ENCODE assay signal across 1 cellular context in the genomic region with DNA sequence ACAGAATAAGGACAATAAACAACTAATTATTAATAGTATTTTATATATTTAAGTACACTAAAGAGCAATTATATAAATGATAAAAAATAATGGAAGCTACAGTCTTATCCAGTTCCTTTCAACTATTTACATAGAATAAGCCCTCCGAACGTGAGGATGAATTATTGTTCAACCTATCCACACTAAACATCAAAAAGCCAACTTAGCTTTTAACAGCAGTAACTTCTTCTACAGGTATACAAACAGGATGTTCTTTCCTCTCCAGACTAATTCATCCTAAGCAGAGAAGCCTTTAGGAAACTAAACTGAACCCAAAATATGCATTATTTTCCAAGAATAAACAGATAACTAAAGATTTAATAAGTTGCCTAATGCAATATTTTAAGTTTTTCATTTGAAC.
TF ChIP-seq lines count a peak whose summit lies in the region.

No MANE protein-coding gene starts in this region.

TF ChIP-seq in SK-N-SH, 30 proteins besides CTCF, POLR2A, EP300 and RAD21:
- TF ChIP-seq, protein P1, sequence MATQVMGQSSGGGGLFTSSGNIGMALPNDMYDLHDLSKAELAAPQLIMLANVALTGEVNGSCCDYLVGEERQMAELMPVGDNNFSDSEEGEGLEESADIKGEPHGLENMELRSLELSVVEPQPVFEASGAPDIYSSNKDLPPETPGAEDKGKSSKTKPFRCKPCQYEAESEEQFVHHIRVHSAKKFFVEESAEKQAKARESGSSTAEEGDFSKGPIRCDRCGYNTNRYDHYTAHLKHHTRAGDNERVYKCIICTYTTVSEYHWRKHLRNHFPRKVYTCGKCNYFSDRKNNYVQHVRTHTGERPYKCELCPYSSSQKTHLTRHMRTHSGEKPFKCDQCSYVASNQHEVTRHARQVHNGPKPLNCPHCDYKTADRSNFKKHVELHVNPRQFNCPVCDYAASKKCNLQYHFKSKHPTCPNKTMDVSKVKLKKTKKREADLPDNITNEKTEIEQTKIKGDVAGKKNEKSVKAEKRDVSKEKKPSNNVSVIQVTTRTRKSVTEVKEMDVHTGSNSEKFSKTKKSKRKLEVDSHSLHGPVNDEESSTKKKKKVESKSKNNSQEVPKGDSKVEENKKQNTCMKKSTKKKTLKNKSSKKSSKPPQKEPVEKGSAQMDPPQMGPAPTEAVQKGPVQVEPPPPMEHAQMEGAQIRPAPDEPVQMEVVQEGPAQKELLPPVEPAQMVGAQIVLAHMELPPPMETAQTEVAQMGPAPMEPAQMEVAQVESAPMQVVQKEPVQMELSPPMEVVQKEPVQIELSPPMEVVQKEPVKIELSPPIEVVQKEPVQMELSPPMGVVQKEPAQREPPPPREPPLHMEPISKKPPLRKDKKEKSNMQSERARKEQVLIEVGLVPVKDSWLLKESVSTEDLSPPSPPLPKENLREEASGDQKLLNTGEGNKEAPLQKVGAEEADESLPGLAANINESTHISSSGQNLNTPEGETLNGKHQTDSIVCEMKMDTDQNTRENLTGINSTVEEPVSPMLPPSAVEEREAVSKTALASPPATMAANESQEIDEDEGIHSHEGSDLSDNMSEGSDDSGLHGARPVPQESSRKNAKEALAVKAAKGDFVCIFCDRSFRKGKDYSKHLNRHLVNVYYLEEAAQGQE (IDR thresholded peaks at IDR 0.05; ENCODE audit: low read depth, low read length), result no peak
- no peak for TF ChIP-seq TEAD4 (IDR thresholded peaks at IDR 0.05; ENCODE audit: borderline replicate concordance, insufficient read depth)
- no peak for TF ChIP-seq SMC3 (IDR thresholded peaks at IDR 0.05; ENCODE audit: low read depth, low read length)
- no peak for TF ChIP-seq RFX5 (IDR thresholded peaks at IDR 0.05; ENCODE audit: low read length)
- TF ChIP-seq, protein P2, sequence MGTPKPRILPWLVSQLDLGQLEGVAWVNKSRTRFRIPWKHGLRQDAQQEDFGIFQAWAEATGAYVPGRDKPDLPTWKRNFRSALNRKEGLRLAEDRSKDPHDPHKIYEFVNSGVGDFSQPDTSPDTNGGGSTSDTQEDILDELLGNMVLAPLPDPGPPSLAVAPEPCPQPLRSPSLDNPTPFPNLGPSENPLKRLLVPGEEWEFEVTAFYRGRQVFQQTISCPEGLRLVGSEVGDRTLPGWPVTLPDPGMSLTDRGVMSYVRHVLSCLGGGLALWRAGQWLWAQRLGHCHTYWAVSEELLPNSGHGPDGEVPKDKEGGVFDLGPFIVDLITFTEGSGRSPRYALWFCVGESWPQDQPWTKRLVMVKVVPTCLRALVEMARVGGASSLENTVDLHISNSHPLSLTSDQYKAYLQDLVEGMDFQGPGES (IDR thresholded peaks at IDR 0.05; ENCODE audit: low read depth, low read length), result no peak
- no peak for TF ChIP-seq FOXJ3 (CRISPR knock-in tag; IDR thresholded peaks at IDR 0.05)
- TF ChIP-seq FOSL2 (IDR thresholded peaks at IDR 0.05; ENCODE audit: borderline replicate concordance, low read depth), result no peak
- TF ChIP-seq YY1 (IDR thresholded peaks at IDR 0.05; ENCODE audit: low read depth), result no peak
- no peak for TF ChIP-seq USF1 (IDR thresholded peaks at IDR 0.05; ENCODE audit: borderline replicate concordance, low read depth)
- no peak for TF ChIP-seq POLR2AphosphoS5 (IDR thresholded peaks at IDR 0.05; ENCODE audit: low read depth, low read length)
- TF ChIP-seq, protein P3, sequence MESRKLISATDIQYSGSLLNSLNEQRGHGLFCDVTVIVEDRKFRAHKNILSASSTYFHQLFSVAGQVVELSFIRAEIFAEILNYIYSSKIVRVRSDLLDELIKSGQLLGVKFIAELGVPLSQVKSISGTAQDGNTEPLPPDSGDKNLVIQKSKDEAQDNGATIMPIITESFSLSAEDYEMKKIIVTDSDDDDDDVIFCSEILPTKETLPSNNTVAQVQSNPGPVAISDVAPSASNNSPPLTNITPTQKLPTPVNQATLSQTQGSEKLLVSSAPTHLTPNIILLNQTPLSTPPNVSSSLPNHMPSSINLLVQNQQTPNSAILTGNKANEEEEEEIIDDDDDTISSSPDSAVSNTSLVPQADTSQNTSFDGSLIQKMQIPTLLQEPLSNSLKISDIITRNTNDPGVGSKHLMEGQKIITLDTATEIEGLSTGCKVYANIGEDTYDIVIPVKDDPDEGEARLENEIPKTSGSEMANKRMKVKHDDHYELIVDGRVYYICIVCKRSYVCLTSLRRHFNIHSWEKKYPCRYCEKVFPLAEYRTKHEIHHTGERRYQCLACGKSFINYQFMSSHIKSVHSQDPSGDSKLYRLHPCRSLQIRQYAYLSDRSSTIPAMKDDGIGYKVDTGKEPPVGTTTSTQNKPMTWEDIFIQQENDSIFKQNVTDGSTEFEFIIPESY (IDR thresholded peaks at IDR 0.05; ENCODE audit: borderline replicate concordance, low read depth), result no peak
TF ChIP-seq in SK-N-SH: peak in this region for 0.
